ENCODE assay signal across 9 cellular contexts in the genomic region with DNA sequence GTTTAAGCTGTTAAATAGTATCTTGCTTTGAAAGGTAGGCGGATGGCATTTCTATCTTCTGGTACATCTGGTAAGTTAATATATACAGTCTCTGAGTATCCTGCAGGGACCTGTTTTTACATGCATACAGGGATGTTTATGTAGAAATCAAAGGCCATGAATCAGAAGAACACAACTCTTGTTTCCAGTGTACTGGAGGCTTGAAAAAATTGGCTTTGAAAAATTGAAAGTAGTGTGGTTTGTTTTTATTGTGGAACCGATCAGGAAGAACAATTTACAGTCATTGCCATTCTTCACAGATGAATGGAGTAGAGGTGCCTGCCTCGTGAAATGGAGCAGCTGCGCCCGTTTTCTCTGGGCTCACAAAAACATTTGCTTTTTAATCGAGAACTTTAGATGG. TPM values are rescaled to one million over a fixed set of nuclear protein-coding genes. Genes with fewer than 3 reads are reported as not detected.
DNase-seq lines count a peak whose midpoint lies in the region; ATAC-seq and TF ChIP-seq lines count a peak whose summit lies in the region.
"Had no signal": no experiment of that assay in that cellular context is flagged by ENCODE, and none has a peak within 500 bp of the region (broad histone marks: within the 10 kb centered on the region; RNA-seq: fewer than 3 reads in every experiment).

No MANE protein-coding gene starts in this region.

- peaks cover 28% of the 10 kb centered on the region for H3K4me1 Mint-ChIP-seq in activated naive CD4-positive, alpha-beta T cell treated with anti-CD3 and anti-CD28 coated beads, Interleukin-2, amount 10 ng/mL, durations not matched to agents 7 days and 5 days
- H3K4me1 Mint-ChIP-seq in activated naive CD8-positive, alpha-beta T cell (ENCODE audit: low read depth): peaks cover 28% of the 10 kb centered on the region

- no peaks in the 10 kb centered on the region for H3K27me3 Mint-ChIP-seq in activated naive CD4-positive, alpha-beta T cell treated with anti-CD3 and anti-CD28 coated beads, Interleukin-2, amount 10 ng/mL, durations not matched to agents 7 days and 5 days
- no peaks in the 10 kb centered on the region for H3K27me3 Mint-ChIP-seq in activated naive CD8-positive, alpha-beta T cell

- no peaks in the 10 kb centered on the region for H3K27me3 ChIP-seq in parathyroid adenoma (ENCODE audit: control insufficient read depth, insufficient read depth, low read length)

- intact Hi-C loops in Right ventricle myocardium superior (cut with DNase I): no loop called here

- H3K27ac Mint-ChIP-seq in activated naive CD4-positive, alpha-beta T cell treated with anti-CD3 and anti-CD28 coated beads, Interleukin-2, amount 10 ng/mL, durations not matched to agents 7 days and 5 days: peak overlapping the region; percentile 74
- H3K27ac Mint-ChIP-seq in activated naive CD8-positive, alpha-beta T cell: peak overlapping the region; percentile 62

- no peak overlapping the region for H2AFZ ChIP-seq in parathyroid adenoma

- H3K36me3 Mint-ChIP-seq in activated naive CD4-positive, alpha-beta T cell treated with anti-CD3 and anti-CD28 coated beads, Interleukin-2, amount 10 ng/mL, durations not matched to agents 7 days and 5 days: peaks cover 1% of the 10 kb centered on the region
- peaks cover 9% of the 10 kb centered on the region for H3K36me3 Mint-ChIP-seq in activated naive CD8-positive, alpha-beta T cell

- no peaks in the 10 kb centered on the region for H3K4me1 ChIP-seq in parathyroid adenoma

- peaks cover 16% of the 10 kb centered on the region for H3K79me2 ChIP-seq in parathyroid adenoma

- TF ChIP-seq CTCF in parathyroid adenoma (IDR thresholded peaks at IDR 0.05): no peak

- no peak overlapping the region for H3K9ac ChIP-seq in parathyroid adenoma

- no peak overlapping the region for H3K27ac ChIP-seq in parathyroid adenoma

- H3K36me3 ChIP-seq in parathyroid adenoma (ENCODE audit: control insufficient read depth, insufficient read depth, low read length): no peaks in the 10 kb centered on the region

- H3K4me3 Mint-ChIP-seq in activated naive CD4-positive, alpha-beta T cell treated with anti-CD3 and anti-CD28 coated beads, Interleukin-2, amount 10 ng/mL, durations not matched to agents 7 days and 5 days: peak overlapping the region; percentile 51
- peak overlapping the region; percentile 47 for H3K4me3 Mint-ChIP-seq in activated naive CD8-positive, alpha-beta T cell
- H3K4me3 Mint-ChIP-seq: neural crest cell had no signal

- H3K9me3 Mint-ChIP-seq in activated naive CD4-positive, alpha-beta T cell treated with anti-CD3 and anti-CD28 coated beads, Interleukin-2, amount 10 ng/mL, durations not matched to agents 7 days and 5 days: no peaks in the 10 kb centered on the region
- no peaks in the 10 kb centered on the region for H3K9me3 Mint-ChIP-seq in activated naive CD8-positive, alpha-beta T cell (ENCODE audit: low read depth)
- H3K9me3 Mint-ChIP-seq: neural crest cell had no signal

- no peaks in the 10 kb centered on the region for H3K9me3 ChIP-seq in parathyroid adenoma (ENCODE audit: control insufficient read depth, low read length)

- no peak for DNase-seq in activated naive CD4-positive, alpha-beta T cell treated with anti-CD3 and anti-CD28 coated beads, Interleukin-2, amount 10 ng/mL, durations not matched to agents 7 days and 5 days
- no peak for DNase-seq in activated naive CD4-positive, alpha-beta T cell treated with Interleukin-2 at 50 U/mL for 16 hours
- peak; percentile 64 for DNase-seq in NAMALWA (ENCODE audit: low spot score)
- DNase-seq in GM19240 (ENCODE audit: insufficient read length, low spot score): no peak
- no peak for DNase-seq in AML-193 (lab: John Stamatoyannopoulos, UW)
- DNase-seq in Right ventricle myocardium superior: no peak

- CTCF ChIA-PET in activated naive CD4-positive, alpha-beta T cell treated with anti-CD3 and anti-CD28 coated beads, Interleukin-2, amount 10 ng/mL, durations not matched to agents 7 days and 5 days (lab: Charles Lee): interaction anchor here (0.9 to 1.8 kb wide), 3 partner anchors 42 to 442 kb away, joined by 3 to 8 read pairs (median 3); no protein-coding TSS in a partner anchor

- no peak for ATAC-seq in Right ventricle myocardium superior (ENCODE audit: poor library complexity)

- peak overlapping the region; percentile 15 for H3K4me3 ChIP-seq in parathyroid adenoma (ENCODE audit: low read depth, low read length)

- H3K4me2 ChIP-seq in parathyroid adenoma (ENCODE audit: low read length): peak overlapping the region; percentile 55

RNA-seq across cellular contexts. Expression of a gene that starts 54.0 kb away (rescaled TPM):
- total RNA-seq in Right ventricle myocardium superior: 22.9 TPM
